In genomic region chr14:93928184-93929047, GRCh38 we compare ENCODE assay signal across 3 cellular contexts.
TF ChIP-seq lines count a peak whose summit lies in the region.

No MANE protein-coding gene starts in this region.

TF ChIP-seq in SK-N-SH, 30 proteins besides CTCF, POLR2A, EP300 and RAD21 (continued from another document):
- 0 out of 2 replicates have a peak, but pooled peaks have one; percentile 13 for TF ChIP-seq REST (IDR thresholded peaks at IDR 0.05; ENCODE audit: low read depth, low read length)

TF ChIP-seq in SK-N-SH treated with all-trans-retinoic acid at 6 μM for 48 hours, 23 proteins besides CTCF, POLR2A, EP300 and RAD21 (continued from another document):
- TF ChIP-seq TSHZ2 (CRISPR knock-in tag; IDR thresholded peaks at IDR 0.05) (no peak), ZNF565 (CRISPR knock-in tag; conservative IDR thresholded peaks at IDR 0.05; ENCODE audit: low read depth) (no peak), SNAI2 (CRISPR knock-in tag; IDR thresholded peaks at IDR 0.05) (no peak), RARB (CRISPR knock-in tag; IDR thresholded peaks at IDR 0.05) (no peak), ZFP3 (CRISPR knock-in tag; IDR thresholded peaks at IDR 0.05) (no peak), ISL1 (CRISPR knock-in tag; IDR thresholded peaks at IDR 0.05) (no peak), ZNF70 (CRISPR knock-in tag; IDR thresholded peaks at IDR 0.05) (no peak), POU6F1 (CRISPR knock-in tag; IDR thresholded peaks at IDR 0.05; ENCODE audit: borderline replicate concordance, low read depth) (no peak)

TF ChIP-seq in HEK293, 187 proteins besides CTCF, POLR2A, EP300 and RAD21:
- TF ChIP-seq REST (tag by site-specific recombination; IDR thresholded peaks at IDR 0.05) (peak; percentile 84), ZNF112 (tag by site-specific recombination; IDR thresholded peaks at IDR 0.05) (no peak), ZNF626 (tag by site-specific recombination; IDR thresholded peaks at IDR 0.05) (no peak), ZNF211 (tag by site-specific recombination; IDR thresholded peaks at IDR 0.05; ENCODE audit: low read depth) (no peak), TCF7L2 (IDR thresholded peaks at IDR 0.05; ENCODE audit: borderline replicate concordance, low read depth, low read length) (no peak)
